3 cellular contexts compared by ENCODE assay signal in genomic region chr6:22189946-22190345, GRCh38.
TF ChIP-seq lines count a peak whose summit lies in the region.

No MANE protein-coding gene starts in this region.

TF ChIP-seq in GM23338, 12 proteins besides CTCF, POLR2A, EP300 and RAD21 (continues in another document):
- TF ChIP-seq ETS1 (IDR thresholded peaks at IDR 0.05) (no peak), ZNF331 (CRISPR knock-in tag; IDR thresholded peaks at IDR 0.05; ENCODE audit: low read depth) (no peak), EZH2 (IDR thresholded peaks at IDR 0.05; ENCODE audit: low read depth, unreplicated experiment) (no peak), ZNF114 (CRISPR knock-in tag; IDR thresholded peaks at IDR 0.05) (no peak), CREB1 (CRISPR knock-in tag; IDR thresholded peaks at IDR 0.05; ENCODE audit: low read depth) (no peak)

TF ChIP-seq in IMR-90, 13 proteins besides CTCF, POLR2A, EP300 and RAD21 (continued from another document):
- TF ChIP-seq USF2 (IDR thresholded peaks at IDR 0.05; ENCODE audit: low read depth, low read length) (no peak), CHD1 (IDR thresholded peaks at IDR 0.05; ENCODE audit: low read depth, low read length) (no peak), BHLHE40 (IDR thresholded peaks at IDR 0.05; ENCODE audit: low read depth, low read length) (no peak), RFX5 (IDR thresholded peaks at IDR 0.05; ENCODE audit: low read depth, low read length) (no peak), RCOR1 (IDR thresholded peaks at IDR 0.05; ENCODE audit: insufficient replicate concordance, low read length) (no peak), CEBPB (IDR thresholded peaks at IDR 0.05; ENCODE audit: low read depth, low read length) (no peak), MAFK (IDR thresholded peaks at IDR 0.05; ENCODE audit: low read depth, low read length) (no peak)

TF ChIP-seq in HEK293T, 16 proteins besides CTCF, POLR2A, EP300 and RAD21 (continued from another document):
- TF ChIP-seq SUZ12 (IDR thresholded peaks at IDR 0.05) (no peak), TARDBP (IDR thresholded peaks at IDR 0.05) (no peak), LEF1 (IDR thresholded peaks at IDR 0.05; ENCODE audit: borderline replicate concordance) (no peak), PKNOX1 (IDR thresholded peaks at IDR 0.05) (no peak), CTBP1 (IDR thresholded peaks at IDR 0.05; ENCODE audit: borderline replicate concordance) (no peak), L3MBTL2 (conservative IDR thresholded peaks at IDR 0.05) (no peak), ELF4 (IDR thresholded peaks at IDR 0.05) (no peak), FOXK2 (IDR thresholded peaks at IDR 0.05) (no peak), NFRKB (IDR thresholded peaks at IDR 0.05) (no peak), FOXA1 (IDR thresholded peaks at IDR 0.05) (no peak), FOXM1 (IDR thresholded peaks at IDR 0.05; ENCODE audit: borderline replicate concordance) (no peak), BHLHE40 (IDR thresholded peaks at IDR 0.05; ENCODE audit: borderline replicate concordance) (no peak), ARNT (IDR thresholded peaks at IDR 0.05) (no peak)
